In genomic region chr10:121812031-121812430, GRCh38 we compare ENCODE assay signal across 26 cellular contexts.
DNase-seq lines count a peak whose midpoint lies in the region; ATAC-seq, FAIRE-seq and TF ChIP-seq lines count a peak whose summit lies in the region.
"Had no signal": no experiment of that assay in that cellular context is flagged by ENCODE, and none has a peak within 500 bp of the region (broad histone marks: within the 10 kb centered on the region; RNA-seq: fewer than 3 reads in every experiment).

No MANE protein-coding gene starts in this region.

- H3K27me3 ChIP-seq in trophoblast cell (ENCODE audit: insufficient read depth, low read length), result no peaks in the 10 kb centered on the region
- H3K27me3 ChIP-seq: BE2C; BLaER1 treated with 17β-estradiol and CSF1 and Interleukin-3, amounts not matched to agents 10 nM and 100 nM had no signal

- no peak overlapping the region for H4K12ac ChIP-seq in trophoblast cell (ENCODE audit: low read depth, low read length)

- H3K14ac ChIP-seq in trophoblast cell (ENCODE audit: low read length), result peak overlapping the region; percentile 44

- no peaks in the 10 kb centered on the region; the same call in 1 of the 2 replicates for H3K9me3 Mint-ChIP-seq in WTC11
- H3K9me3 Mint-ChIP-seq: CD4-positive, alpha-beta T cell; CD8-positive, alpha-beta memory T cell had no signal

- H3K79me1 ChIP-seq in trophoblast cell (ENCODE audit: low read length), result peaks cover 1% of the 10 kb centered on the region

- no peaks in the 10 kb centered on the region for H3K79me2 ChIP-seq in trophoblast cell (ENCODE audit: control insufficient read depth, insufficient read depth, low read length, poor library complexity)

- DNase-seq in ELF-1 (ENCODE audit: low read depth, low spot score), result peak; percentile 6
- DNase-seq in WTC11 (ENCODE audit: low spot score), result no peak
- peak; percentile 57 to 72 for DNase-seq in trophoblast cell
- DNase-seq in GM19239 (ENCODE audit: insufficient read length, low spot score), result no peak
- DNase-seq in kidney glomerular epithelial cell (lab: John Stamatoyannopoulos, UW), result no peak
- DNase-seq in T-helper 1 cell, result no peak
- DNase-seq: 8988T; ACHN; AML-193; BE2C; CD4-positive, alpha-beta T cell; CD8-positive, alpha-beta memory T cell; DMS 273 treated with DMSO at 0.1 percent for 48 hours; DMS79; EL; GF-D8; GM23248; H7; HCEC 1CT had no signal

- no peak for ATAC-seq in WTC11
- ATAC-seq: A549 had no signal

- peak overlapping the region; percentile 43 for H4K8ac ChIP-seq in trophoblast cell (ENCODE audit: low read depth, low read length)

- H3K4me2 ChIP-seq in trophoblast cell (ENCODE audit: low read length), result no peak overlapping the region
- H3K4me2 ChIP-seq: A549; BLaER1 treated with 17β-estradiol and CSF1 and Interleukin-3, amounts not matched to agents 10 nM and 100 nM had no signal

- H3K9me3 ChIP-seq in trophoblast cell (ENCODE audit: insufficient read depth, low read depth, low read length), result no peaks in the 10 kb centered on the region
- H3K9me3 ChIP-seq: A549; BE2C; BLaER1 treated with 17β-estradiol and CSF1 and Interleukin-3, amounts not matched to agents 10 nM and 100 nM had no signal

- no peak overlapping the region for H3K4me3 ChIP-seq in trophoblast cell (ENCODE audit: low read depth, low read length)
- H3K4me3 ChIP-seq: A549; BLaER1 treated with 17β-estradiol and CSF1 and Interleukin-3, amounts not matched to agents 10 nM and 100 nM; GM23248 had no signal

- no peak overlapping the region for H3K18ac ChIP-seq in trophoblast cell (ENCODE audit: low read length)

- peak overlapping the region; percentile 9; the same call in 1 of the 2 replicates for H3K27ac Mint-ChIP-seq in WTC11
- H3K27ac Mint-ChIP-seq: CD14-positive monocyte; CD4-positive, alpha-beta T cell; CD8-positive, alpha-beta memory T cell had no signal

- 0 out of 2 replicates have a peak, but pooled peaks cover 3% of the 10 kb centered on the region for H3K36me3 Mint-ChIP-seq in WTC11

- H3K36me3 ChIP-seq in trophoblast cell (ENCODE audit: control insufficient read depth in 1 of 2, insufficient read depth in 2 of 2, low read length in 2 of 2), result no peaks in the 10 kb centered on the region
- H3K36me3 ChIP-seq: BE2C had no signal

- no peak overlapping the region for H3K4ac ChIP-seq in trophoblast cell (ENCODE audit: low read depth, low read length)

- peaks cover 2% of the 10 kb centered on the region; the same call in 1 of the 2 replicates for H3K4me1 Mint-ChIP-seq in WTC11
- H3K4me1 Mint-ChIP-seq: CD14-positive monocyte; CD8-positive, alpha-beta memory T cell had no signal

- peak overlapping the region; percentile 43 for H2BK120ac ChIP-seq in trophoblast cell (ENCODE audit: insufficient read depth, low read length, poor library complexity)

- H2AFZ ChIP-seq in trophoblast cell (ENCODE audit: insufficient read depth, low read length, poor library complexity), result no peak overlapping the region
- H2AFZ ChIP-seq: GM23248 had no signal

- no peak overlapping the region for H3K4me3 Mint-ChIP-seq in WTC11
- H3K4me3 Mint-ChIP-seq: CD14-positive monocyte; CD4-positive, alpha-beta T cell; CD8-positive, alpha-beta memory T cell had no signal

- CTCF ChIA-PET in WTC11 (lab: Charles Lee), result interaction anchor here (1.2 kb wide), 1 partner anchor 13 kb away, joined by 4 read pairs; no protein-coding TSS in a partner anchor

- POLR2A ChIA-PET in WTC11 (lab: Charles Lee), result no interaction called here

- FAIRE-seq in GM19239 (lab: Jason Lieb, UNC), result no peak
- FAIRE-seq: A549, D721Med, GM12891, GM18507, H1 had no signal

- WGBS in trophoblast cell (ENCODE audit: extremely low coverage, insufficient coverage, insufficient read length), result no CpG with 5 or more reads among the region's 4 CpGs

- no peak overlapping the region for H3K27ac ChIP-seq in trophoblast cell (ENCODE audit: low read depth, low read length)
- H3K27ac ChIP-seq: A549; BLaER1 treated with 17β-estradiol and CSF1 and Interleukin-3, amounts not matched to agents 10 nM and 100 nM; GM23248 had no signal

- H3K23ac ChIP-seq in trophoblast cell (ENCODE audit: low read length), result no peak overlapping the region

- peaks cover 0 to 3% of the 10 kb centered on the region in 2 experiments for H3K4me1 ChIP-seq in trophoblast cell (ENCODE audit: control insufficient read depth in 1 of 2, insufficient read depth in 2 of 2, low read length in 2 of 2)
- H3K4me1 ChIP-seq: A549; BE2C; BLaER1 treated with 17β-estradiol and CSF1 and Interleukin-3, amounts not matched to agents 10 nM and 100 nM had no signal

- no peak overlapping the region for H3K9ac ChIP-seq in trophoblast cell (ENCODE audit: low read length)
- H3K9ac ChIP-seq: BLaER1 treated with 17β-estradiol and CSF1 and Interleukin-3, amounts not matched to agents 10 nM and 100 nM; GM23248 had no signal

- TF ChIP-seq CTCF in WTC11 (IDR thresholded peaks at IDR 0.05), result no peak

- H4K91ac ChIP-seq in trophoblast cell (ENCODE audit: low read depth, low read length), result peak overlapping the region; percentile 35

- no peak overlapping the region for H2BK5ac ChIP-seq in trophoblast cell (ENCODE audit: low read depth, low read length, poor library complexity)

- peak overlapping the region; percentile 30 for H2BK12ac ChIP-seq in trophoblast cell (ENCODE audit: low read length)

- no peak overlapping the region for H2AK5ac ChIP-seq in trophoblast cell (ENCODE audit: low read length)

- H3K27me3 Mint-ChIP-seq in WTC11 (ENCODE audit: low read depth), result no peaks in the 10 kb centered on the region
- H3K27me3 Mint-ChIP-seq: CD4-positive, alpha-beta T cell; CD8-positive, alpha-beta memory T cell had no signal

TF ChIP-seq in WTC11, 78 proteins besides CTCF, POLR2A, EP300 and RAD21:
- TF ChIP-seq TCF7 (CRISPR knock-in tag; IDR thresholded peaks at IDR 0.05; ENCODE audit: low read depth) (no peak), HMGXB4 (CRISPR knock-in tag; IDR thresholded peaks at IDR 0.05) (no peak), JUN (CRISPR knock-in tag; IDR thresholded peaks at IDR 0.05) (no peak), ZNF396 (CRISPR knock-in tag; IDR thresholded peaks at IDR 0.05; ENCODE audit: borderline replicate concordance) (no peak)
- TF ChIP-seq, protein P1, sequence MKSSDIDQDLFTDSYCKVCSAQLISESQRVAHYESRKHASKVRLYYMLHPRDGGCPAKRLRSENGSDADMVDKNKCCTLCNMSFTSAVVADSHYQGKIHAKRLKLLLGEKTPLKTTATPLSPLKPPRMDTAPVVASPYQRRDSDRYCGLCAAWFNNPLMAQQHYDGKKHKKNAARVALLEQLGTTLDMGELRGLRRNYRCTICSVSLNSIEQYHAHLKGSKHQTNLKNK (CRISPR knock-in tag; IDR thresholded peaks at IDR 0.05), result no peak
- TF ChIP-seq, protein P2, sequence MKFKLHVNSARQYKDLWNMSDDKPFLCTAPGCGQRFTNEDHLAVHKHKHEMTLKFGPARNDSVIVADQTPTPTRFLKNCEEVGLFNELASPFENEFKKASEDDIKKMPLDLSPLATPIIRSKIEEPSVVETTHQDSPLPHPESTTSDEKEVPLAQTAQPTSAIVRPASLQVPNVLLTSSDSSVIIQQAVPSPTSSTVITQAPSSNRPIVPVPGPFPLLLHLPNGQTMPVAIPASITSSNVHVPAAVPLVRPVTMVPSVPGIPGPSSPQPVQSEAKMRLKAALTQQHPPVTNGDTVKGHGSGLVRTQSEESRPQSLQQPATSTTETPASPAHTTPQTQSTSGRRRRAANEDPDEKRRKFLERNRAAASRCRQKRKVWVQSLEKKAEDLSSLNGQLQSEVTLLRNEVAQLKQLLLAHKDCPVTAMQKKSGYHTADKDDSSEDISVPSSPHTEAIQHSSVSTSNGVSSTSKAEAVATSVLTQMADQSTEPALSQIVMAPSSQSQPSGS (CRISPR knock-in tag; IDR thresholded peaks at IDR 0.05; ENCODE audit: borderline replicate concordance, low read depth), result no peak

Comparison
In these comparisons a context has a peak if more than half of its experiments do, and no peak if none do; other contexts are left out.
1. DNase-seq: peak in ELF-1 (single experiment) and trophoblast cell (2 of 2); none in WTC11 (single experiment), GM19239 (single experiment), kidney glomerular epithelial cell (single experiment) and T-helper 1 cell (0 of 5).